8 cellular contexts compared by ENCODE assay signal in the genomic region with DNA sequence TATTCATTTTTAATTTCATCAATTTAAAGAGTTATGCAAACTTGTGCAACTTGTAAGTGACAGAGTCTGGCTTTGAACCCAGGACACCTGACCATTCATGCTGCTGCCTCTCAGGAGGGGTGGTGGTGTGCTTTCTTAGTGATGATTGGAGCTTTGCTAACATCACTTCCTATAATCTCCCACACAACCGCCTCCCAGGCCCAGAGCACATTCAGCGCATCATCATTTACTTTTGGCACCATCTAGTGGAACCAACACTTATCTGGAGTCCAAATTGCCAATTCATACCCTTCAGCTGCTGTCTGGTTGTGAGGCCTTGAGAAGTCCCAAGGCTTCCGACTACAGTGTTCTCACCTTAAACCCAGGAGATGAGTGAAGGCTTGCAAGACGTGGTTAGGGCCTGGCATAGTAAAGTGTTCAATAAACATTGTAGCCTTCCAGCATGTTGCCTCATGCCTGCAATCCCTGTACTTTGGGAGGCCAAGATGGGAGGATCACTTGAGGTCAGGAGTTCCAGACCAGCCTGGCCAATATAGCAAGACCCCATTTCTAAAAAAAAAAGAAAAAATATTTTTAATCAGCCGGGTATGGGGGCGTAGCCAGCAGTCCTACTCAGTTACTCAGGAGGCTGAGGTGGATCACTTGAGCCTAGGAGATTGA. TPM values are rescaled to one million over a fixed set of nuclear protein-coding genes. Genes with fewer than 3 reads are reported as not detected.
A peak's percentile ranks its signal among the peaks of the same experiment; 100 is the strongest.
DNase-seq lines count a peak whose midpoint lies in the region; ATAC-seq, FAIRE-seq and TF ChIP-seq lines count a peak whose summit lies in the region.

No MANE protein-coding gene starts in this region.

- H3K36me3 ChIP-seq in parathyroid adenoma (ENCODE audit: control insufficient read depth, insufficient read depth, low read length) = no peaks in the 10 kb centered on the region

- peak overlapping the region; percentile 52 for H3K27ac Mint-ChIP-seq in activated T-helper 2 cell treated with anti-CD3 and anti-CD28 coated beads, Interferon-gamma antibody, Interleukin-2, Interleukin-4, amounts not matched to agents 10 μg/mL and 5 μg/mL and 100 μg/mL, durations not matched to agents 14 hours and 24 hours and 36 hours

- H2AFZ ChIP-seq in parathyroid adenoma = peak overlapping the region; percentile 17

- DNase-seq in D721Med (ENCODE audit: insufficient read length, low spot score) = no peak
- DNase-seq in HTR-8/SVneo (ENCODE audit: insufficient read length, low spot score) = peak; percentile 75
- peak; percentile 6 for DNase-seq in OCI-M2 (lab: John Stamatoyannopoulos, UW; ENCODE audit: unreplicated experiment)
- DNase-seq in activated T-helper 2 cell treated with anti-CD3 and anti-CD28 coated beads, Interferon-gamma antibody, Interleukin-2, Interleukin-4, amounts not matched to agents 10 μg/mL and 5 μg/mL and 100 μg/mL, durations not matched to agents 14 hours and 24 hours and 36 hours (ENCODE audit: low spot score) = peak; percentile 44
- peak; percentile 73 to 78 for DNase-seq in frontal cortex (ENCODE audit: low spot score in 2 of 2)
- no peak for DNase-seq in iPS-NIHi11 (ENCODE audit: low spot score)

- no peak overlapping the region for H3K27ac ChIP-seq in parathyroid adenoma

- no peak for FAIRE-seq in D721Med (lab: Jason Lieb, UNC)
- peak; percentile 57 for FAIRE-seq in HTR-8/SVneo (lab: Jason Lieb, UNC)
- FAIRE-seq in frontal cortex (lab: Jason Lieb, UNC) = no peak

- H3K9me3 Mint-ChIP-seq in activated T-helper 2 cell treated with anti-CD3 and anti-CD28 coated beads, Interferon-gamma antibody, Interleukin-2, Interleukin-4, amounts not matched to agents 10 μg/mL and 5 μg/mL and 100 μg/mL, durations not matched to agents 14 hours and 24 hours and 36 hours = no peaks in the 10 kb centered on the region

- H3K9me3 ChIP-seq in parathyroid adenoma (ENCODE audit: control insufficient read depth, low read length) = no peaks in the 10 kb centered on the region

- intact Hi-C loops in activated T-helper 2 cell treated with anti-CD3 and anti-CD28 coated beads, Interferon-gamma antibody, Interleukin-2, Interleukin-4, amounts not matched to agents 10 μg/mL and 5 μg/mL and 100 μg/mL, durations not matched to agents 14 hours and 24 hours and 36 hours (cut with micrococcal nuclease) = loop anchor here (1.0 to 5.0 kb wide), 2 partner anchors 47 to 310 kb away; no protein-coding TSS in a partner anchor

- peak overlapping the region; percentile 66 for H3K4me3 Mint-ChIP-seq in activated T-helper 2 cell treated with anti-CD3 and anti-CD28 coated beads, Interferon-gamma antibody, Interleukin-2, Interleukin-4, amounts not matched to agents 10 μg/mL and 5 μg/mL and 100 μg/mL, durations not matched to agents 14 hours and 24 hours and 36 hours (ENCODE audit: low read depth)

- peaks cover 4% of the 10 kb centered on the region for H3K36me3 Mint-ChIP-seq in activated T-helper 2 cell treated with anti-CD3 and anti-CD28 coated beads, Interferon-gamma antibody, Interleukin-2, Interleukin-4, amounts not matched to agents 10 μg/mL and 5 μg/mL and 100 μg/mL, durations not matched to agents 14 hours and 24 hours and 36 hours (ENCODE audit: low read depth)

- TF ChIP-seq CTCF in D721Med (IDR thresholded peaks at IDR 0.05; ENCODE audit: insufficient read depth, missing control alignments) (peak; percentile 78), parathyroid adenoma (IDR thresholded peaks at IDR 0.05) (peak; percentile 17)

- H3K4me1 ChIP-seq in parathyroid adenoma = no peaks in the 10 kb centered on the region

- no peak overlapping the region for H3K4me3 ChIP-seq in parathyroid adenoma (ENCODE audit: low read depth, low read length)

- H3K4me2 ChIP-seq in parathyroid adenoma (ENCODE audit: low read length) = no peak overlapping the region

- H3K4me1 Mint-ChIP-seq in activated T-helper 2 cell treated with anti-CD3 and anti-CD28 coated beads, Interferon-gamma antibody, Interleukin-2, Interleukin-4, amounts not matched to agents 10 μg/mL and 5 μg/mL and 100 μg/mL, durations not matched to agents 14 hours and 24 hours and 36 hours (ENCODE audit: low read depth) = peaks cover 24% of the 10 kb centered on the region

- no peaks in the 10 kb centered on the region for H3K79me2 ChIP-seq in parathyroid adenoma

- no peak overlapping the region for H3K9ac ChIP-seq in parathyroid adenoma

- H3K27me3 Mint-ChIP-seq in activated T-helper 2 cell treated with anti-CD3 and anti-CD28 coated beads, Interferon-gamma antibody, Interleukin-2, Interleukin-4, amounts not matched to agents 10 μg/mL and 5 μg/mL and 100 μg/mL, durations not matched to agents 14 hours and 24 hours and 36 hours (ENCODE audit: low read depth) = no peaks in the 10 kb centered on the region

- no peak for ATAC-seq in HG03280 (IDR thresholded peaks at IDR 0.05; ENCODE audit: unreplicated experiment)

- H3K27me3 ChIP-seq in parathyroid adenoma (ENCODE audit: control insufficient read depth, insufficient read depth, low read length) = no peaks in the 10 kb centered on the region

RNA-seq across cellular contexts. Expression of gene TTLL1, which starts 1.1 kb away (rescaled TPM):
- 3.4 and 4.1 TPM in 2 replicates for total RNA-seq in activated T-helper 2 cell treated with anti-CD3 and anti-CD28 coated beads, Interferon-gamma antibody, Interleukin-2, Interleukin-4, amounts not matched to agents 10 μg/mL and 5 μg/mL and 100 μg/mL, durations not matched to agents 14 hours and 24 hours and 36 hours
- total RNA-seq in frontal cortex = 75.4 TPM

RNA-seq across cellular contexts. Expression of gene BIK, which starts 20.3 kb away (rescaled TPM):
- total RNA-seq in activated T-helper 2 cell treated with anti-CD3 and anti-CD28 coated beads, Interferon-gamma antibody, Interleukin-2, Interleukin-4, amounts not matched to agents 10 μg/mL and 5 μg/mL and 100 μg/mL, durations not matched to agents 14 hours and 24 hours and 36 hours = 2.5 and 3.1 TPM in 2 replicates
- total RNA-seq in frontal cortex = not detected

RNA-seq across cellular contexts. Expression of gene MCAT, which starts 52.9 kb away (rescaled TPM):
- 17.3 and 18.5 TPM in 2 replicates for total RNA-seq in activated T-helper 2 cell treated with anti-CD3 and anti-CD28 coated beads, Interferon-gamma antibody, Interleukin-2, Interleukin-4, amounts not matched to agents 10 μg/mL and 5 μg/mL and 100 μg/mL, durations not matched to agents 14 hours and 24 hours and 36 hours
- 13.9 TPM for total RNA-seq in frontal cortex

Comparison
In these comparisons a context has a peak if more than half of its experiments do, and no peak if none do; other contexts are left out.
1. DNase-seq: peak in HTR-8/SVneo (single experiment), OCI-M2 (single experiment), activated T-helper 2 cell treated with anti-CD3 and anti-CD28 coated beads, Interferon-gamma antibody, Interleukin-2, Interleukin-4, amounts not matched to agents 10 μg/mL and 5 μg/mL and 100 μg/mL, durations not matched to agents 14 hours and 24 hours and 36 hours (single experiment) and frontal cortex (2 of 2); none in D721Med (single experiment) and iPS-NIHi11 (single experiment).
2. RNA of gene TTLL1, which starts 1.1 kb away (total RNA-seq): 75.4 TPM in frontal cortex (single experiment); 3.4 to 4.1 TPM in activated T-helper 2 cell treated with anti-CD3 and anti-CD28 coated beads, Interferon-gamma antibody, Interleukin-2, Interleukin-4, amounts not matched to agents 10 μg/mL and 5 μg/mL and 100 μg/mL, durations not matched to agents 14 hours and 24 hours and 36 hours; every median in the first group is over 10 times any median in the second.